Comparison of ENCODE assay signal across 8 cellular contexts in the genomic region with DNA sequence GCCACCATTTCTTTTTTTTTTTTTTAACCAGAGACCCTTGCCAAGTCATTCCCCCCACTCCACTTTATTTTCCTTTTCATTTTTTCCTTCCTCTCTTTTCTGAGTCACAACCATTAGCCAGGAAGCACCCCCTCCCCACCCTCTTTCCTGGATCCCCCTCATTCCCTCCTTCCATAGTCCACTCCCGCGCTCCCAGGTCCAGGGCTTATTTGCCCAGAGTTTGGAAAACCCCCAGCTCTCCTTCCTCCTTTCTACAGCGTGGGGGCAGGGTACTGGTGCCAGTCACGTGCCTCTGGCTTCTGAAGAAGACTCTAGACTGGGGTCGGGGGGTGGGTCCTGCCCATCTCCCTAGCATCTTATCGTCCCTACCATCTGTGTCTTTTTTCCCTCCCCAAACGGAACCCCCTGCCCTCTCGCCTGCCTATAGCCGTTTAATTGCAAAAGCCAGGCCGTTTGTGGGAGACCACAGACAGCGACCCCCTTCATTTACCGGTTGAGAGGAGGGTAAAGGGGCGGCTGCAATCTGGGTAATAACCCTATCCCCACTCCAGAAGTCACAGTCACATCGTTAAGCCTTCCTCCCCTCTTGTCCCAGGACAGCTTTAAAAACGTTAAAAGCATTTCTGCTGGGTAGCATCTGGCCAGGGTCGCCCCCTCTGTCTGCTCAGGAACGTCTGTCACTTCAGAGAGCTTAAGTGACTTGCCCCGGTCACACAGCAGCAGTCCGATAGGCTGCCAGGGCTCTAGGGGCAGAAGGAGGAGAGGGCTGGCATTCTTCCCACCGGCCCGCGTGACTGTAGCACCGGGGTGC. TPM values are rescaled to one million over a fixed set of nuclear protein-coding genes. Genes with fewer than 3 reads are reported as not detected.
DNase-seq lines count a peak whose midpoint lies in the region; ATAC-seq and TF ChIP-seq lines count a peak whose summit lies in the region.

No MANE protein-coding gene starts in this region.

- H3K4me3 Mint-ChIP-seq in CD4-positive, alpha-beta T cell, result peak overlapping the region; percentile 94
- H3K4me3 Mint-ChIP-seq in activated naive CD8-positive, alpha-beta T cell treated with anti-CD3 and anti-CD28 coated beads, Interleukin-2, amount 10 ng/mL, durations not matched to agents 7 days and 5 days, result peak overlapping the region; percentile 99
- peak overlapping the region; percentile 98 to 99 for H3K4me3 Mint-ChIP-seq in stimulated activated naive B cell treated with anti-CD40 and anti-IgM and Interleukin-4, amounts not matched to agents 10 μg/mL and 1 μg/mL and 100 μg/mL, for 72 hours

- no peak for DNase-seq in CD4-positive, alpha-beta T cell
- DNase-seq in NCI-H446 treated with DMSO at 0.1 percent for 48 hours (lab: John Stamatoyannopoulos, UW) (peak; percentile 72), iPS-NIHi11 (ENCODE audit: low spot score) (peak; percentile 41)
- DNase-seq in activated naive CD8-positive, alpha-beta T cell treated with anti-CD3 and anti-CD28 coated beads, Interleukin-2, amount 10 ng/mL, durations not matched to agents 7 days and 5 days, result peak; percentile 50
- peak; percentile 35 for DNase-seq in stimulated activated naive B cell treated with anti-CD40 and anti-IgM and Interleukin-4, amounts not matched to agents 10 μg/mL and 1 μg/mL and 100 μg/mL, for 72 hours

- H3K9me3 Mint-ChIP-seq in CD4-positive, alpha-beta T cell, result no peaks in the 10 kb centered on the region
- H3K9me3 Mint-ChIP-seq in activated naive CD8-positive, alpha-beta T cell treated with anti-CD3 and anti-CD28 coated beads, Interleukin-2, amount 10 ng/mL, durations not matched to agents 7 days and 5 days, result no peaks in the 10 kb centered on the region
- no peaks in the 10 kb centered on the region for H3K9me3 Mint-ChIP-seq in stimulated activated naive B cell treated with anti-CD40 and anti-IgM and Interleukin-4, amounts not matched to agents 10 μg/mL and 1 μg/mL and 100 μg/mL, for 72 hours

- ATAC-seq in CD4-positive, alpha-beta T cell (ENCODE audit: poor library complexity), result no peak
- ATAC-seq in GM21529 (IDR thresholded peaks at IDR 0.05; ENCODE audit: unreplicated experiment) (peak; percentile 19), esophagus mucosa (no peak), HG03571 (IDR thresholded peaks at IDR 0.05; ENCODE audit: unreplicated experiment) (no peak)
- ATAC-seq in activated naive CD8-positive, alpha-beta T cell treated with anti-CD3 and anti-CD28 coated beads, Interleukin-2, amount 10 ng/mL, durations not matched to agents 7 days and 5 days (ENCODE audit: low read depth), result no peak
- peak; percentile 33 to 40 for ATAC-seq in stimulated activated naive B cell treated with anti-CD40 and anti-IgM and Interleukin-4, amounts not matched to agents 10 μg/mL and 1 μg/mL and 100 μg/mL, for 72 hours (replicated peaks)

- POLR2A ChIA-PET in CD4-positive, alpha-beta T cell (lab: Charles Lee), result interaction anchor here (0.7 to 3.3 kb wide), 11 partner anchors 9 to 155 kb away, joined by 3 to 24 read pairs (median 7); partner anchors contain the start of genes GADD45GIP1, GCDH and SYCE2
- POLR2A ChIA-PET in activated naive CD8-positive, alpha-beta T cell treated with anti-CD3 and anti-CD28 coated beads, Interleukin-2, amount 10 ng/mL, durations not matched to agents 7 days and 5 days (lab: Charles Lee), result interaction anchor here (0.6 to 3.3 kb wide), 21 partner anchors 9 to 972 kb away, joined by 3 to 25 read pairs (median 7); partner anchors contain the start of genes DNASE2, GADD45GIP1, GCDH and JUNB

- intact Hi-C loops in CD4-positive, alpha-beta T cell (cut with DNase I, micrococcal nuclease), result loop anchor here (2.0 to 10.0 kb wide), 4 partner anchors 47 to 203 kb away; partner anchors contain the start of genes GCDH (in 2 of the 2), GET3 (in 1 of the 2), PRDX2 (in 1 of the 2) and RNASEH2A (in 1 of the 2)

- TF ChIP-seq CTCF in CD4-positive, alpha-beta T cell (IDR thresholded peaks at IDR 0.05), result no peak

- H3K36me3 Mint-ChIP-seq in CD4-positive, alpha-beta T cell (ENCODE audit: low read depth), result peaks cover 60% of the 10 kb centered on the region
- H3K36me3 Mint-ChIP-seq in activated naive CD8-positive, alpha-beta T cell treated with anti-CD3 and anti-CD28 coated beads, Interleukin-2, amount 10 ng/mL, durations not matched to agents 7 days and 5 days, result peaks cover 39% of the 10 kb centered on the region
- H3K36me3 Mint-ChIP-seq in stimulated activated naive B cell treated with anti-CD40 and anti-IgM and Interleukin-4, amounts not matched to agents 10 μg/mL and 1 μg/mL and 100 μg/mL, for 72 hours, result peaks cover 44 to 53% of the 10 kb centered on the region in 2 donors

- CTCF ChIA-PET in CD4-positive, alpha-beta T cell (lab: Charles Lee), result interaction anchor here (1.4 to 3.3 kb wide), 3 partner anchors 28 to 156 kb away, joined by 4 to 25 read pairs (median 9); no protein-coding TSS in a partner anchor

- peaks cover 62% of the 10 kb centered on the region for H3K4me1 Mint-ChIP-seq in CD4-positive, alpha-beta T cell (ENCODE audit: low read depth)
- H3K4me1 Mint-ChIP-seq in activated naive CD8-positive, alpha-beta T cell treated with anti-CD3 and anti-CD28 coated beads, Interleukin-2, amount 10 ng/mL, durations not matched to agents 7 days and 5 days, result peaks cover 49% of the 10 kb centered on the region
- peaks cover 44 to 69% of the 10 kb centered on the region in 2 donors for H3K4me1 Mint-ChIP-seq in stimulated activated naive B cell treated with anti-CD40 and anti-IgM and Interleukin-4, amounts not matched to agents 10 μg/mL and 1 μg/mL and 100 μg/mL, for 72 hours

- H3K27ac Mint-ChIP-seq in CD4-positive, alpha-beta T cell, result peak overlapping the region; percentile 93
- peak overlapping the region; percentile 92 for H3K27ac Mint-ChIP-seq in activated naive CD8-positive, alpha-beta T cell treated with anti-CD3 and anti-CD28 coated beads, Interleukin-2, amount 10 ng/mL, durations not matched to agents 7 days and 5 days
- H3K27ac Mint-ChIP-seq in stimulated activated naive B cell treated with anti-CD40 and anti-IgM and Interleukin-4, amounts not matched to agents 10 μg/mL and 1 μg/mL and 100 μg/mL, for 72 hours, result peak overlapping the region; percentile 98

- H3K27me3 Mint-ChIP-seq in CD4-positive, alpha-beta T cell, result no peaks in the 10 kb centered on the region
- H3K27me3 Mint-ChIP-seq in activated naive CD8-positive, alpha-beta T cell treated with anti-CD3 and anti-CD28 coated beads, Interleukin-2, amount 10 ng/mL, durations not matched to agents 7 days and 5 days, result no peaks in the 10 kb centered on the region
- no peaks in the 10 kb centered on the region for H3K27me3 Mint-ChIP-seq in stimulated activated naive B cell treated with anti-CD40 and anti-IgM and Interleukin-4, amounts not matched to agents 10 μg/mL and 1 μg/mL and 100 μg/mL, for 72 hours

- H3K9me3 ChIP-seq in CD4-positive, alpha-beta T cell (ENCODE audit: control insufficient read depth, low read length), result no peaks in the 10 kb centered on the region

- peak overlapping the region; percentile 16 for H3K27ac ChIP-seq in CD4-positive, alpha-beta T cell (ENCODE audit: low read depth, low read length)

- H3K27me3 ChIP-seq in CD4-positive, alpha-beta T cell (ENCODE audit: control insufficient read depth, insufficient read depth, low read length), result no peaks in the 10 kb centered on the region

RNA-seq across cellular contexts. Expression of gene CALR, which starts 1.0 kb away (rescaled TPM):
- 100 to 1,000 TPM; 558 to 559 TPM for total RNA-seq in CD4-positive, alpha-beta T cell
- total RNA-seq in activated naive CD8-positive, alpha-beta T cell treated with anti-CD3 and anti-CD28 coated beads, Interleukin-2, amount 10 ng/mL, durations not matched to agents 7 days and 5 days, result 100 to 1,000 TPM; 522 to 531 TPM
- total RNA-seq in esophagus mucosa, result 586 TPM

RNA-seq across cellular contexts. Expression of gene FARSA, which starts 3.9 kb away (rescaled TPM):
- total RNA-seq in CD4-positive, alpha-beta T cell, result 10 to 100 TPM; 17.2 TPM
- total RNA-seq in activated naive CD8-positive, alpha-beta T cell treated with anti-CD3 and anti-CD28 coated beads, Interleukin-2, amount 10 ng/mL, durations not matched to agents 7 days and 5 days, result 10 to 100 TPM; 69.2 to 73.3 TPM
- total RNA-seq in esophagus mucosa, result 46.6 TPM

RNA-seq across cellular contexts. Expression of gene RAD23A, which starts 8.2 kb away (rescaled TPM):
- total RNA-seq in CD4-positive, alpha-beta T cell, result 10 to 100 TPM; 90.0 to 92.7 TPM
- 100 to 1,000 TPM; 128 to 141 TPM for total RNA-seq in activated naive CD8-positive, alpha-beta T cell treated with anti-CD3 and anti-CD28 coated beads, Interleukin-2, amount 10 ng/mL, durations not matched to agents 7 days and 5 days
- 65.6 TPM for total RNA-seq in esophagus mucosa

RNA-seq across cellular contexts. Expression of gene SYCE2, which starts 18.4 kb away (rescaled TPM):
- 1 to 10 TPM; 2.1 to 3.5 TPM for total RNA-seq in CD4-positive, alpha-beta T cell
- 1 to 10 TPM; 3.6 to 4.4 TPM for total RNA-seq in activated naive CD8-positive, alpha-beta T cell treated with anti-CD3 and anti-CD28 coated beads, Interleukin-2, amount 10 ng/mL, durations not matched to agents 7 days and 5 days
- 0.56 TPM for total RNA-seq in esophagus mucosa

RNA-seq across cellular contexts. Expression of gene GADD45GIP1, which starts 19.6 kb away (rescaled TPM):
- 10 to 100 TPM; 12.1 to 12.8 TPM for total RNA-seq in CD4-positive, alpha-beta T cell
- 10 to 100 TPM; 18.4 to 19.4 TPM for total RNA-seq in activated naive CD8-positive, alpha-beta T cell treated with anti-CD3 and anti-CD28 coated beads, Interleukin-2, amount 10 ng/mL, durations not matched to agents 7 days and 5 days
- 20.7 TPM for total RNA-seq in esophagus mucosa

Comparison
In these comparisons a context has a peak if more than half of its experiments do, and no peak if none do; other contexts are left out.
1. ATAC-seq: peak in GM21529 (single experiment) and stimulated activated naive B cell treated with anti-CD40 and anti-IgM and Interleukin-4, amounts not matched to agents 10 μg/mL and 1 μg/mL and 100 μg/mL, for 72 hours (2 of 2); none in CD4-positive, alpha-beta T cell (single experiment), activated naive CD8-positive, alpha-beta T cell treated with anti-CD3 and anti-CD28 coated beads, Interleukin-2, amount 10 ng/mL, durations not matched to agents 7 days and 5 days (single experiment), esophagus mucosa (single experiment) and HG03571 (single experiment).
2. DNase-seq: peak in NCI-H446 treated with DMSO at 0.1 percent for 48 hours (single experiment), activated naive CD8-positive, alpha-beta T cell treated with anti-CD3 and anti-CD28 coated beads, Interleukin-2, amount 10 ng/mL, durations not matched to agents 7 days and 5 days (single experiment), iPS-NIHi11 (single experiment) and stimulated activated naive B cell treated with anti-CD40 and anti-IgM and Interleukin-4, amounts not matched to agents 10 μg/mL and 1 μg/mL and 100 μg/mL, for 72 hours (single experiment); none in CD4-positive, alpha-beta T cell (0 of 10).
3. Peak in every context shown above with its lines, with median percentiles within 50 percentile points of each other: H3K27ac Mint-ChIP-seq and H3K4me3 Mint-ChIP-seq.